18 cellular contexts compared by ENCODE assay signal in the genomic region with DNA sequence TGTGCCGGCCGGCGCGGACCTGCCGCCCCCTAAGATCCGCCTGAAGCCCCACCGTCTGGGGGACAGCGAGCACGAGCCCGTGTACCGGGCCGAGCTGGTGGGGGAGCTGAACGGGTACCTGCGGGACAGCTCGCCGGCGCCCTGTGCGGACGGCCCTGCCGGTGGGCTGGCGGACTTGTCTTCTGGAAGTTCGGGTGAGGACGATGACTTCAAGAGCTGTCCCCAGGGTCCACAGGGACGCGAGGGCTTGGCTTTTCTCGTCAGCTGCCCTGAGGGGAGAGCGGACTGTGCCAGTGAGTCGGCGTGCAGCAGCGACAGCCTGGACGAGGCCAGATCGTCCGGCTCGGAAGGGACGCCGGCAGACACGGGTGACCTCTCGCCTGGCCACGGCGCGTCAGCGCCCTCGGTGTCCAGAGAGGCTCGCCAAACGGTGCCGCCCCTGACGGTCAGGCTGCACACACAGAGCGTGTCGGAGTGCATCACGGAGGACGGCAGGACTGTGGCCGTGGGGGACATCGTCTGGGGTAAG.
"Had no signal": no experiment of that assay in that cellular context is flagged by ENCODE, and none has a peak within 500 bp of the region (broad histone marks: within the 10 kb centered on the region; RNA-seq: fewer than 3 reads in every experiment).

No MANE protein-coding gene starts in this region.

- H3K4me3 ChIP-seq: cardiac muscle cell, colonic mucosa, gastroesophageal sphincter, hepatocyte, lung, ovary, skin epidermis, upper lobe of right lung had no signal

- H3K9me3 Mint-ChIP-seq: activated naive CD8-positive, alpha-beta T cell treated with anti-CD3 and anti-CD28 coated beads, Interleukin-2, amount 50 U/mL, for 24 hours; neural crest cell; T-cell had no signal

- H3K4me2 ChIP-seq: hepatocyte had no signal

- ATAC-seq: activated CD8-positive, alpha-beta T cell treated with anti-CD3 and anti-CD28 coated beads, Interleukin-2, amount 10 ng/mL, durations not matched to agents 7 days and 5 days; activated naive CD8-positive, alpha-beta T cell treated with anti-CD3 and anti-CD28 coated beads, Interleukin-2, amount 50 U/mL, for 24 hours; gastroesophageal sphincter; T-cell; upper lobe of right lung had no signal

- H3K27ac Mint-ChIP-seq: activated CD8-positive, alpha-beta T cell treated with anti-CD3 and anti-CD28 coated beads, Interleukin-2, amount 10 ng/mL, durations not matched to agents 7 days and 5 days; activated naive CD8-positive, alpha-beta T cell treated with anti-CD3 and anti-CD28 coated beads, Interleukin-2, amount 50 U/mL, for 24 hours; T-cell had no signal

- H3K9me3 ChIP-seq: colonic mucosa, gastroesophageal sphincter, ovary, upper lobe of right lung had no signal

- H3K36me3 ChIP-seq: ovary had no signal

- H3K4me3 Mint-ChIP-seq: activated CD8-positive, alpha-beta T cell treated with anti-CD3 and anti-CD28 coated beads, Interleukin-2, amount 10 ng/mL, durations not matched to agents 7 days and 5 days; activated naive CD8-positive, alpha-beta T cell treated with anti-CD3 and anti-CD28 coated beads, Interleukin-2, amount 50 U/mL, for 24 hours; neural crest cell; T-cell had no signal

- H3K27ac ChIP-seq: cardiac muscle cell, ovary had no signal

- H3K27me3 ChIP-seq: cardiac muscle cell, colonic mucosa, gastroesophageal sphincter, hepatocyte, ovary, upper lobe of right lung had no signal

- H3K27me3 Mint-ChIP-seq: activated naive CD8-positive, alpha-beta T cell treated with anti-CD3 and anti-CD28 coated beads, Interleukin-2, amount 50 U/mL, for 24 hours; T-cell had no signal

- H3K4me1 Mint-ChIP-seq: neural crest cell had no signal

- DNase-seq: activated CD4-positive, alpha-beta T cell treated with anti-CD3 and anti-CD28 coated beads for 4 hours; activated CD8-positive, alpha-beta memory T cell treated with anti-CD3 and anti-CD28 coated beads, Interleukin-2, amount 50 U/mL, for 48 hours; activated CD8-positive, alpha-beta T cell treated with anti-CD3 and anti-CD28 coated beads, Interleukin-2, amount 10 ng/mL, durations not matched to agents 7 days and 5 days; activated naive CD4-positive, alpha-beta T cell treated with Interleukin-2 at 50 U/mL for 16 hours; activated naive CD8-positive, alpha-beta T cell treated with anti-CD3 and anti-CD28 coated beads, Interleukin-2, amount 50 U/mL, for 24 hours; colonic mucosa; effector CD4-positive, alpha-beta T cell; substantia nigra; T-cell; T1000 had no signal
